22 cellular contexts compared by ENCODE assay signal in genomic region chrX:31836479-31836878, GRCh38.
"Had no signal": no experiment of that assay in that cellular context is flagged by ENCODE, and none has a peak within 500 bp of the region (broad histone marks: within the 10 kb centered on the region; RNA-seq: fewer than 3 reads in every experiment).

No MANE protein-coding gene starts in this region.

- ATAC-seq: activated CD8-positive, alpha-beta T cell treated with anti-CD3 and anti-CD28 coated beads, Interleukin-2, amount 10 ng/mL, durations not matched to agents 7 days and 5 days; PC-3; T-helper 17 cell; WTC11 had no signal

- H3K36me3 Mint-ChIP-seq: activated naive CD8-positive, alpha-beta T cell treated with anti-CD3 and anti-CD28 coated beads, Interleukin-2, amount 10 ng/mL, durations not matched to agents 7 days and 5 days; WTC11 had no signal

- H3K4me3 ChIP-seq: adrenal gland had no signal

- H3K36me3 ChIP-seq: adrenal gland had no signal

- H3K27ac ChIP-seq: adrenal gland had no signal

- FAIRE-seq: bronchial epithelial cell had no signal

- H3K4me3 Mint-ChIP-seq: activated CD8-positive, alpha-beta T cell treated with anti-CD3 and anti-CD28 coated beads, Interleukin-2, amount 10 ng/mL, durations not matched to agents 7 days and 5 days; activated naive CD8-positive, alpha-beta T cell treated with anti-CD3 and anti-CD28 coated beads, Interleukin-2, amount 10 ng/mL, durations not matched to agents 7 days and 5 days; T-helper 17 cell; WTC11 had no signal

- H3K4me1 ChIP-seq: adrenal gland had no signal

- H3K27me3 ChIP-seq: adrenal gland had no signal

- H3K4me1 Mint-ChIP-seq: activated naive CD8-positive, alpha-beta T cell treated with anti-CD3 and anti-CD28 coated beads, Interleukin-2, amount 10 ng/mL, durations not matched to agents 7 days and 5 days; T-helper 17 cell; WTC11 had no signal

- H3K27me3 Mint-ChIP-seq: activated naive CD8-positive, alpha-beta T cell treated with anti-CD3 and anti-CD28 coated beads, Interleukin-2, amount 10 ng/mL, durations not matched to agents 7 days and 5 days; T-helper 17 cell had no signal

- H3K9me3 ChIP-seq: adrenal gland had no signal

- H3K27ac Mint-ChIP-seq: activated CD8-positive, alpha-beta T cell treated with anti-CD3 and anti-CD28 coated beads, Interleukin-2, amount 10 ng/mL, durations not matched to agents 7 days and 5 days; activated naive CD8-positive, alpha-beta T cell treated with anti-CD3 and anti-CD28 coated beads, Interleukin-2, amount 10 ng/mL, durations not matched to agents 7 days and 5 days; T-helper 17 cell; WTC11 had no signal

- DNase-seq: activated CD4-positive, alpha-beta T cell treated with anti-CD3 and anti-CD28 coated beads for 48 hours; activated CD4-positive, alpha-beta T cell treated with anti-CD3 and anti-CD28 coated beads, Interleukin-2, amount 50 U/mL, for 4 hours; activated CD4-positive, CD25-positive, alpha-beta regulatory T cell treated with anti-CD3 and anti-CD28 coated beads, Interleukin-2, amount 50 U/mL, for 72 hours; activated CD8-positive, alpha-beta memory T cell treated with anti-CD3 and anti-CD28 coated beads, Interleukin-2, amount 50 U/mL, for 48 hours; activated CD8-positive, alpha-beta T cell treated with anti-CD3 and anti-CD28 coated beads, Interleukin-2, amount 10 ng/mL, durations not matched to agents 7 days and 5 days; activated naive CD4-positive, alpha-beta T cell treated with anti-CD3 and anti-CD28 coated beads, Interleukin-2, amount 50 U/mL, for 16 hours; activated naive CD8-positive, alpha-beta T cell treated with anti-CD3 and anti-CD28 coated beads, Interleukin-2, amount 10 ng/mL, durations not matched to agents 7 days and 5 days; activated T-cell treated with anti-CD3 and anti-CD28 coated beads, Interleukin-2, amount 50 U/mL, for 1 hour; adrenal gland; anterior cingulate cortex; Karpas-422; NCI-H1092; NCI-H1930; NCI-H345; NCI-H510A; NCI-H526 treated with DMSO at 0.1 percent for 48 hours; PC-3; SHP77; T-helper 17 cell; T-helper 9 cell had no signal

- H3K9me3 Mint-ChIP-seq: activated naive CD8-positive, alpha-beta T cell treated with anti-CD3 and anti-CD28 coated beads, Interleukin-2, amount 10 ng/mL, durations not matched to agents 7 days and 5 days; WTC11 had no signal
